In genomic region chr10:113680172-113681111, GRCh38 we compare ENCODE assay signal across 8 cellular contexts. TPM values are rescaled to one million over a fixed set of nuclear protein-coding genes. Genes with fewer than 3 reads are reported as not detected.
DNase-seq lines count a peak whose midpoint lies in the region; ATAC-seq and TF ChIP-seq lines count a peak whose summit lies in the region.

No MANE protein-coding gene starts in this region.

- H3K36me3 Mint-ChIP-seq in activated naive CD4-positive, alpha-beta T cell treated with anti-CD3 and anti-CD28 coated beads, Interleukin-2, amount 50 U/mL, for 24 hours = peaks cover 15% of the 10 kb centered on the region
- peaks cover 7% of the 10 kb centered on the region for H3K36me3 Mint-ChIP-seq in glutamatergic neuron (ENCODE audit: unreplicated experiment)

- peak; percentile 7 for TF ChIP-seq POLR2A in ovary (IDR thresholded peaks at IDR 0.05)

- DNase-seq in Ammon's horn (ENCODE audit: low spot score) (peak; percentile 25), Panc1 (ENCODE audit: low read depth, low spot score) (peak; percentile 25), glutamatergic neuron (no peak), ovary (peak in 4 of 5 donors; percentile 23 to 43 (median 40))

- peaks cover 6% of the 10 kb centered on the region; the same call in 1 of the 2 replicates for H3K36me3 ChIP-seq in Panc1 (ENCODE audit: control insufficient read depth, insufficient read depth, low read length)
- H3K36me3 ChIP-seq in ovary = no peaks in the 10 kb centered on the region

- TF ChIP-seq CTCF in Panc1 (IDR thresholded peaks at IDR 0.05) (no peak), glutamatergic neuron (IDR thresholded peaks at IDR 0.05; ENCODE audit: partially characterized antibody, unreplicated experiment) (no peak), ovary (IDR thresholded peaks at IDR 0.05) (no peak)

- peak overlapping the region; percentile 81 for H3K27ac Mint-ChIP-seq in activated naive CD4-positive, alpha-beta T cell treated with anti-CD3 and anti-CD28 coated beads, Interleukin-2, amount 50 U/mL, for 24 hours
- H3K27ac Mint-ChIP-seq in glutamatergic neuron (ENCODE audit: unreplicated experiment) = no peak overlapping the region

- H3K4me1 ChIP-seq in Panc1 (ENCODE audit: control insufficient read depth, insufficient read depth, low read length) = peaks cover 13% of the 10 kb centered on the region
- peaks cover 3% of the 10 kb centered on the region for H3K4me1 ChIP-seq in ovary (ENCODE audit: insufficient read depth)

- in situ Hi-C loops in Panc1 (cut with HindIII; ENCODE audit: low pct_unique_long_range_greater_than_20kb, low sequenced_read_pairs) = no loop called here

- peaks cover 49% of the 10 kb centered on the region for H3K4me1 Mint-ChIP-seq in activated naive CD4-positive, alpha-beta T cell treated with anti-CD3 and anti-CD28 coated beads, Interleukin-2, amount 50 U/mL, for 24 hours
- no peaks in the 10 kb centered on the region for H3K4me1 Mint-ChIP-seq in glutamatergic neuron (ENCODE audit: low read depth, unreplicated experiment)

- ATAC-seq in GM18909 (IDR thresholded peaks at IDR 0.05; ENCODE audit: poor library complexity, unreplicated experiment) (peak; percentile 29), HG03108 (IDR thresholded peaks at IDR 0.05; ENCODE audit: unreplicated experiment) (peak; percentile 26), Panc1 (peak; percentile 68), GM18858 (IDR thresholded peaks at IDR 0.05; ENCODE audit: unreplicated experiment) (no peak)

- no peaks in the 10 kb centered on the region for H3K27me3 Mint-ChIP-seq in activated naive CD4-positive, alpha-beta T cell treated with anti-CD3 and anti-CD28 coated beads, Interleukin-2, amount 50 U/mL, for 24 hours
- peaks cover 13% of the 10 kb centered on the region for H3K27me3 Mint-ChIP-seq in glutamatergic neuron (ENCODE audit: unreplicated experiment)

- no peak for TF ChIP-seq EP300 in ovary (IDR thresholded peaks at IDR 0.05)

- peak overlapping the region; percentile 96 for H3K27ac ChIP-seq in Panc1 (ENCODE audit: low read length)
- H3K27ac ChIP-seq in ovary = peak overlapping the region; percentile 87 to 91

- CTCF ChIA-PET in Panc1 (lab: Charles Lee) = no interaction called here

- no TSS peak for BruUV-seq in Panc1 (replicated peaks; lab: Mats Ljungman, UMichigan)

- peak overlapping the region; percentile 92 to 98 for H3K4me3 ChIP-seq in Panc1 (ENCODE audit: low read depth in 2 of 2, low read length in 2 of 2)
- peak overlapping the region; percentile 95 for H3K4me3 ChIP-seq in ovary

- peaks cover 6% of the 10 kb centered on the region for H3K9me3 Mint-ChIP-seq in activated naive CD4-positive, alpha-beta T cell treated with anti-CD3 and anti-CD28 coated beads, Interleukin-2, amount 50 U/mL, for 24 hours
- H3K9me3 Mint-ChIP-seq in glutamatergic neuron (ENCODE audit: unreplicated experiment) = peaks cover 10% of the 10 kb centered on the region

- 7 to 11% (median 7%) methylated on average over 29 of the region's 29 CpGs for WGBS in ovary, 3 donors

- peak overlapping the region; percentile 93 for H3K4me3 Mint-ChIP-seq in activated naive CD4-positive, alpha-beta T cell treated with anti-CD3 and anti-CD28 coated beads, Interleukin-2, amount 50 U/mL, for 24 hours
- peak overlapping the region; percentile 80 for H3K4me3 Mint-ChIP-seq in glutamatergic neuron (ENCODE audit: unreplicated experiment)

- intact Hi-C loops in Panc1 (cut with micrococcal nuclease; ENCODE audit: unreplicated experiment) = no loop called here
- intact Hi-C loops in ovary (cut with DNase I) = no loop called here

- H3K9me3 ChIP-seq in Panc1 (ENCODE audit: control insufficient read depth, insufficient read depth, low read depth, low read length) = no peaks in the 10 kb centered on the region
- no peaks in the 10 kb centered on the region for H3K9me3 ChIP-seq in ovary

- H3K27me3 ChIP-seq in Panc1 (ENCODE audit: control insufficient read depth, insufficient read depth, low read length) (no peaks in the 10 kb centered on the region), ovary (no peaks in the 10 kb centered on the region)

- POLR2A ChIA-PET in Panc1 (lab: Charles Lee) = no interaction called here

RNA-seq across cellular contexts. Expression of gene CASP7, which starts 0.7 kb away (rescaled TPM):
- 38.2 TPM for total RNA-seq in Panc1 (2021; ENCODE audit: unreplicated experiment)
- polyA plus RNA-seq in Panc1 (2012; ENCODE audit: insufficient read length) = 22.5 TPM
- total RNA-seq in glutamatergic neuron (ENCODE audit: unreplicated experiment) = not detected
- 10 to 100 TPM in 5 of 7 donors, 1 to 10 TPM in 2; 8.0 to 18.3 (median 12.8) TPM for total RNA-seq in ovary
- 10 to 100 TPM; 13.8 to 24.7 TPM for polyA plus RNA-seq in ovary

RNA-seq across cellular contexts. Expression of gene NRAP, which starts 16.6 kb away (rescaled TPM):
- total RNA-seq in Panc1 (2021; ENCODE audit: unreplicated experiment) (not detected), glutamatergic neuron (ENCODE audit: unreplicated experiment) (not detected), ovary (under 1 TPM in 6 of 7 donors, not detected in 1; 0.05 to 0.25 (median 0.12) TPM)
- polyA plus RNA-seq in Panc1 (2012; ENCODE audit: insufficient read length) = not detected
- under 1 TPM in 1 of 2 donors, not detected in 1; 0.02 TPM for polyA plus RNA-seq in ovary
